1 cellular context compared by ENCODE assay signal in genomic region chr3:178382388-178383061, GRCh38.
TF ChIP-seq lines count a peak whose summit lies in the region.

No MANE protein-coding gene starts in this region.

TF ChIP-seq in SK-N-SH, 30 proteins besides CTCF, POLR2A, EP300 and RAD21 (continued from another document):
- TF ChIP-seq ZBTB33 (IDR thresholded peaks at IDR 0.05; ENCODE audit: borderline replicate concordance, low read depth) (0 out of 2 replicates have a peak, but pooled peaks have one; percentile 60), NFIC (IDR thresholded peaks at IDR 0.05; ENCODE audit: borderline replicate concordance) (peak; percentile 98), USF2 (IDR thresholded peaks at IDR 0.05; ENCODE audit: borderline replicate concordance, low read depth, low read length) (no peak), REST (IDR thresholded peaks at IDR 0.05; ENCODE audit: low read depth, low read length) (no peak), TAF1 (IDR thresholded peaks at IDR 0.05; ENCODE audit: borderline replicate concordance, low read depth, low read length) (no peak), MAX (IDR thresholded peaks at IDR 0.05; ENCODE audit: low read depth) (peak; percentile 38; the same call in 1 of the 2 replicates), GATA2 (CRISPR knock-in tag; IDR thresholded peaks at IDR 0.05) (peak; percentile 34; the same call in 1 of the 2 replicates)
